ENCODE assay signal across 21 cellular contexts in the genomic region with DNA sequence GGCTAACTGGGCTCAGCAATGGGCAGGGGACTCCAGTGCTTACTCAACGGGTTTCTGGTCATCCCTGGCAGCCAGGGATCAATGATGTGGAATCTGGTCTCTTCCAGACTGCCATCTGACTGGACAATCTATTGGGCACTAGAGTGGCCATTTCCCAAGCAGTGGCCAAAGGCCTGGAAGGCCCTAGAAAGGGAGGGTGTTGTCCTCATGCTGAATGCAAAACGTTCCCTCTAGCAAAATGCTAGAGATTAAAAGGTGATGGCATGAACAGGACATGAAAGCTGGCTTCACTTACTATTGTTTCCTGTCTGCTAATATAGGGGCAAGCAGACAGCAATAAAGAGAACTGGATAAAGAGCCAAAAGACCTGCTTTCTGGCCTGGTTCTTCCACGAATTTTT.
"Had no signal": no experiment of that assay in that cellular context is flagged by ENCODE, and none has a peak within 500 bp of the region (broad histone marks: within the 10 kb centered on the region; RNA-seq: fewer than 3 reads in every experiment).

No MANE protein-coding gene starts in this region.

- DNase-seq: IMR-90, Karpas-422, KG1, MM.1S, NCI-H1092 treated with DMSO at 0.1 percent for 48 hours, NCI-H1436, NCI-H187, NCI-H2029, NCI-H2081 treated with DMSO at 0.1 percent for 48 hours, NCI-H2171, NCI-H226, NCI-H446, NCI-H510A, NCI-H524 treated with DMSO at 0.1 percent for 48 hours, NCI-H69, NCI-H774, PC-3, SHP77 had no signal

- ATAC-seq: HepG2, Panc1, PC-3 had no signal

- FAIRE-seq: HepG2 had no signal

- H3K27ac ChIP-seq: RWPE1 had no signal
